ENCODE assay signal across 8 cellular contexts in genomic region chr1:221741971-221742554, GRCh38. TPM values are rescaled to one million over a fixed set of nuclear protein-coding genes. Genes with fewer than 3 reads are reported as not detected.
DNase-seq lines count a peak whose midpoint lies in the region; ATAC-seq and TF ChIP-seq lines count a peak whose summit lies in the region.

TSS of gene DUSP10 (minus strand) at chr1:221742089. CDS start at chr1:221739744, 2,345 bp downstream.

- ATAC-seq in HG02884 (IDR thresholded peaks at IDR 0.05; ENCODE audit: unreplicated experiment): peak; percentile 85
- ATAC-seq in upper lobe of right lung: peak; percentile 93

- peaks cover 38% of the 10 kb centered on the region for H3K4me1 ChIP-seq in left ventricle myocardium inferior
- peaks cover 17% of the 10 kb centered on the region for H3K4me1 ChIP-seq in upper lobe of right lung

- H3K36me3 ChIP-seq in left ventricle myocardium inferior: peaks cover 5% of the 10 kb centered on the region
- peaks cover 7% of the 10 kb centered on the region for H3K36me3 ChIP-seq in upper lobe of right lung

- peak within 1 kb of the TSS; percentile 98 for H3K27ac ChIP-seq in left ventricle myocardium inferior (replicated peaks)
- H3K27ac ChIP-seq in upper lobe of right lung: peak within 1 kb of the TSS; percentile 96

- H3K9me3 ChIP-seq in left ventricle myocardium inferior (replicated peaks) (no peaks in the 10 kb centered on the region), upper lobe of right lung (no peaks in the 10 kb centered on the region)

- H3K4me3 ChIP-seq in left ventricle myocardium inferior (peak within 1 kb of the TSS; percentile 80), upper lobe of right lung (peak within 1 kb of the TSS; percentile 76)

- H3K27me3 ChIP-seq in left ventricle myocardium inferior (ENCODE audit: low read depth) (no peaks in the 10 kb centered on the region), upper lobe of right lung (no peaks in the 10 kb centered on the region)

- intact Hi-C loops in T-helper 1 cell treated with Interleukin-12 subunit alpha and Interleukin-12 subunit beta and Interleukin-4 antibody, amounts not matched to agents 30 ng/mL and 1 ng/mL, for 36 hours (cut with micrococcal nuclease): loop anchor here (1.0 to 10.0 kb wide), 24 partner anchors 15 to 1985 kb away; partner anchors contain the start of genes AIDA, BROX, RAB3GAP2 and TAF1A
- intact Hi-C loops in left ventricle myocardium inferior (cut with micrococcal nuclease): loop anchor here (10.0 kb wide), 1 partner anchor 197 kb away; no protein-coding TSS in a partner anchor
- intact Hi-C loops in posterior vena cava (cut with DNase I): no loop called here
- intact Hi-C loops in upper lobe of right lung (cut with DNase I): no loop called here

- DNase-seq in NCI-H1694 (lab: John Stamatoyannopoulos, UW): peak; percentile 99
- DNase-seq in amniotic stem cell (lab: John Stamatoyannopoulos, UW): peak; percentile 99
- DNase-seq in left ventricle myocardium inferior: peak; percentile 98
- peak; percentile 99 for DNase-seq in posterior vena cava (ENCODE audit: low spot score)
- DNase-seq in upper lobe of right lung: peak; percentile 99

- TF ChIP-seq CTCF in left ventricle myocardium inferior (IDR thresholded peaks at IDR 0.05; ENCODE audit: borderline replicate concordance) (no peak), upper lobe of right lung (IDR thresholded peaks at IDR 0.05) (no peak)

- TF ChIP-seq POLR2A in GM15510 (IDR thresholded peaks at IDR 0.05; ENCODE audit: borderline replicate concordance, extremely low read depth, insufficient read length): peak; percentile 61

RNA-seq across cellular contexts. Expression of gene DUSP10, which starts in this region (rescaled TPM):
- total RNA-seq in T-helper 1 cell treated with Interleukin-12 subunit alpha and Interleukin-12 subunit beta and Interleukin-4 antibody, amounts not matched to agents 30 ng/mL and 1 ng/mL, for 36 hours: 22.9 and 24.2 TPM in 2 replicates
- 4.6 TPM for total RNA-seq in left ventricle myocardium inferior
- 1 to 10 TPM; 4.7 to 8.0 TPM for total RNA-seq in posterior vena cava
- total RNA-seq in upper lobe of right lung: 8.2 TPM

Comparison
In these comparisons a context has a peak if more than half of its experiments do, and no peak if none do; other contexts are left out.
1. Peak in every context shown above with its lines: DNase-seq, ATAC-seq, H3K4me3 ChIP-seq and H3K27ac ChIP-seq.
2. intact Hi-C loops: an anchor here in T-helper 1 cell treated with Interleukin-12 subunit alpha and Interleukin-12 subunit beta and Interleukin-4 antibody, amounts not matched to agents 30 ng/mL and 1 ng/mL, for 36 hours (1.0 to 10.0 kb wide) and left ventricle myocardium inferior (10.0 kb wide); none called in posterior vena cava and upper lobe of right lung.